In the genomic region with DNA sequence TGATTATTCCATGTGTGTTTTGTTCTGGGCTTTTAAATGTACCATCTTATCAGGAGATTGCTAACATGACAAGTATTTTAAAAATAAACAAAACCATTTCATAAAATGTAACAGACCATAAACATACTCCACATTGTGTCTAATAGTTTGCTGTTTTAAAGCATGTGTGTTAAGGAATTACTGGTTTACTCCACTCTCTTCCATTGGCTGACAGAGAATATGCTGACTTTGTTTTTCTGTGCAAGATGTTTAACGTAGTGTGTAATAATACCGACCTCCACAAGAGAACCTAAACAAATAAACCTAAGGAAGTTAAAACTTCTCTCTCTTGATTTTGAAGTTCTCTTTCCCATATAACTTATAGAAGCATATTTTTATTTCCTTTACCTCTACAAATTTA, we compare ENCODE assay signal across 22 cellular contexts. TPM values are rescaled to one million over a fixed set of nuclear protein-coding genes. Genes with fewer than 3 reads are reported as not detected.
A peak's percentile ranks its signal among the peaks of the same experiment; 100 is the strongest.
DNase-seq lines count a peak whose midpoint lies in the region; ATAC-seq, FAIRE-seq and TF ChIP-seq lines count a peak whose summit lies in the region.
"Had no signal": no experiment of that assay in that cellular context is flagged by ENCODE, and none has a peak within 500 bp of the region (broad histone marks: within the 10 kb centered on the region; RNA-seq: fewer than 3 reads in every experiment).

No MANE protein-coding gene starts in this region.

- TF ChIP-seq EP300 in K562 (IDR thresholded peaks at IDR 0.05; ENCODE audit: low read length), result no peak

- H3K9ac ChIP-seq in IMR-90 (ENCODE audit: low read depth, low read length), result no peak overlapping the region
- no peak overlapping the region for H3K9ac ChIP-seq in K562 (ENCODE audit: insufficient read depth in 1 of 2, low read depth in 2 of 2, low read length in 2 of 2)

- TF ChIP-seq CTCF in IMR-90 (conservative IDR thresholded peaks at IDR 0.05; ENCODE audit: low read depth, low read length) (no peak), K562 (IDR thresholded peaks at IDR 0.05 in 2 of 3, conservative IDR thresholded peaks at IDR 0.05 in 1 of 3; ENCODE audit: insufficient read depth in 2 of 3, low read depth in 1 of 3, low read length in 3 of 3) (no peak), kidney epithelial cell (IDR thresholded peaks at IDR 0.05; ENCODE audit: insufficient read depth, low read length, poor library complexity, severe bottlenecking) (no peak), uterus (IDR thresholded peaks at IDR 0.05) (no peak)

- TF ChIP-seq POLR2A in IMR-90 (IDR thresholded peaks at IDR 0.05; ENCODE audit: low read depth, low read length) (no peak), K562 (conservative IDR thresholded peaks at IDR 0.05) (no peak), uterus (IDR thresholded peaks at IDR 0.05) (no peak)

- H3K4me1 ChIP-seq in IMR-90 (ENCODE audit: control insufficient read depth, insufficient read depth, low read length), result peaks cover 5% of the 10 kb centered on the region
- H3K4me1 ChIP-seq in K562 (replicated peaks in 1 of 2; ENCODE audit: control insufficient read depth in 2 of 2, insufficient read depth in 2 of 2, low read length in 2 of 2), result peaks cover 5 to 14% of the 10 kb centered on the region in 2 experiments; a peak in 3 of 5 replicates
- peaks cover 5 to 22% of the 10 kb centered on the region in 2 donors for H3K4me1 ChIP-seq in uterus
- H3K4me1 ChIP-seq: prostate gland had no signal

- H3K14ac ChIP-seq in IMR-90 (replicated peaks; ENCODE audit: low read depth, low read length), result no peak overlapping the region

- no peaks in the 10 kb centered on the region for H4K20me1 ChIP-seq in IMR-90 (ENCODE audit: insufficient read depth, low read length)
- no peaks in the 10 kb centered on the region for H4K20me1 ChIP-seq in K562 (replicated peaks; ENCODE audit: control insufficient read depth, insufficient read depth, low read length)

- H2BK15ac ChIP-seq in IMR-90 (ENCODE audit: low read depth, low read length), result no peak overlapping the region

- WGBS in IMR-90 (ENCODE audit: extremely low coverage in 2 of 2, insufficient read length in 1 of 2), 2 experiments, result no CpG with 5 or more reads among the region's 2 CpGs
- WGBS in K562 (ENCODE audit: insufficient coverage, low coverage, missing lambda C conversion rate), result 0% methylated on average over 2 of the region's 2 CpGs

- H2BK20ac ChIP-seq in IMR-90 (ENCODE audit: low read depth, low read length), result no peak overlapping the region

- dilution Hi-C loops in IMR-90 (cut with HindIII; ENCODE audit: low sequenced_read_pairs, unreplicated experiment), result no loop called here

- H3K4ac ChIP-seq in IMR-90 (ENCODE audit: low read depth, low read length), result no peak overlapping the region

- H3K4me3 ChIP-seq in IMR-90 (ENCODE audit: insufficient read depth, low read depth, low read length) (no peak overlapping the region), K562 (no peak overlapping the region), kidney epithelial cell (ENCODE audit: low read depth, low read length) (peak overlapping the region; percentile 19), uterus (no peak overlapping the region)
- H3K4me3 ChIP-seq: body of pancreas, coronary artery, MG63, prostate gland, vagina had no signal

- no peak for FAIRE-seq in K562 (lab: Jason Lieb, UNC)
- FAIRE-seq: H1 had no signal

- H3K27ac ChIP-seq in IMR-90 (ENCODE audit: insufficient read depth, low read length), result no peak overlapping the region
- no peak overlapping the region for H3K27ac ChIP-seq in K562 (ENCODE audit: extremely low read depth, low read depth, low read length)
- peak overlapping the region; percentile 92 to 93 for H3K27ac ChIP-seq in uterus
- H3K27ac ChIP-seq: prostate gland, vagina had no signal

- peak; percentile 77 for DNase-seq in IMR-90
- no peak for DNase-seq in K562 (ENCODE audit: extremely low read depth in 1 of 4, low spot score in 3 of 4)
- no peak for DNase-seq in kidney epithelial cell (ENCODE audit: low read depth)
- DNase-seq in uterus, result no peak
- DNase-seq in HPDE6-E6E7 (ENCODE audit: extremely low spot score), result no peak
- DNase-seq in NCI-H2171 (lab: John Stamatoyannopoulos, UW), result no peak
- no peak for DNase-seq in CD1c-positive myeloid dendritic cell (ENCODE audit: extremely low spot score)
- DNase-seq: activated B cell treated with CpG ODN at 0.5 μM for 24 hours; activated CD4-positive, alpha-beta T cell treated with anti-CD3 and anti-CD28 coated beads, Interleukin-2, amount 50 U/mL, for 4 hours; activated CD8-positive, alpha-beta memory T cell treated with anti-CD3 and anti-CD28 coated beads, Interleukin-2, amount 50 U/mL, for 4 hours; body of pancreas; immature natural killer cell; MG63; NCI-H1436; NCI-H526; T-helper 9 cell had no signal

- in situ Hi-C loops in IMR-90 (cut with MboI; ENCODE audit: low sequenced_read_pairs), result no loop called here
- in situ Hi-C loops in K562 (cut with MboI), result no loop called here

- H3K9me3 ChIP-seq in IMR-90 (ENCODE audit: control insufficient read depth, insufficient read depth, low read length), result no peaks in the 10 kb centered on the region
- no peaks in the 10 kb centered on the region for H3K9me3 ChIP-seq in K562 (replicated peaks; ENCODE audit: control insufficient read depth, insufficient read depth, low read depth, low read length)
- no peaks in the 10 kb centered on the region for H3K9me3 ChIP-seq in uterus
- H3K9me3 ChIP-seq: body of pancreas, prostate gland, vagina had no signal

- H3K56ac ChIP-seq in IMR-90 (ENCODE audit: extremely low read depth, insufficient read depth, low read length), result no peak overlapping the region

- no peaks in the 10 kb centered on the region for H3K27me3 ChIP-seq in IMR-90 (ENCODE audit: control insufficient read depth, insufficient read depth, low read length)
- peaks cover 19 to 27% of the 10 kb centered on the region in 2 experiments for H3K27me3 ChIP-seq in K562 (ENCODE audit: control insufficient read depth in 2 of 2, insufficient read depth in 2 of 2, low read length in 2 of 2)
- no peaks in the 10 kb centered on the region for H3K27me3 ChIP-seq in kidney epithelial cell (ENCODE audit: control insufficient read depth, insufficient read depth, low read length)
- H3K27me3 ChIP-seq in uterus, result no peaks in the 10 kb centered on the region
- H3K27me3 ChIP-seq: body of pancreas, MG63, vagina had no signal

- no peak overlapping the region for H2BK120ac ChIP-seq in IMR-90 (ENCODE audit: low read depth, low read length)

- H3K9me1 ChIP-seq in IMR-90 (ENCODE audit: insufficient read depth, low read length) (no peaks in the 10 kb centered on the region), K562 (ENCODE audit: control insufficient read depth, insufficient read depth, low read length) (no peaks in the 10 kb centered on the region)

- H3K36me3 ChIP-seq in IMR-90 (ENCODE audit: control insufficient read depth, insufficient read depth, low read length), result no peaks in the 10 kb centered on the region
- H3K36me3 ChIP-seq in K562 (ENCODE audit: control insufficient read depth, insufficient read depth, low read length), result no peaks in the 10 kb centered on the region
- H3K36me3 ChIP-seq in kidney epithelial cell (ENCODE audit: control insufficient read depth, insufficient read depth, low read length), result no peaks in the 10 kb centered on the region
- peaks cover 0 to under 1% of the 10 kb centered on the region in 2 donors for H3K36me3 ChIP-seq in uterus
- H3K36me3 ChIP-seq: MG63, prostate gland, vagina had no signal

- H2AFZ ChIP-seq in IMR-90 (replicated peaks; ENCODE audit: low read length, poor library complexity) (no peak overlapping the region), K562 (ENCODE audit: low read depth, low read length) (no peak overlapping the region)

- no peaks in the 10 kb centered on the region for H3K79me2 ChIP-seq in K562 (ENCODE audit: control insufficient read depth, insufficient read depth, low read length)

- H3K79me1 ChIP-seq in IMR-90 (ENCODE audit: low read depth in 1 of 2, low read length in 2 of 2), result no peaks in the 10 kb centered on the region

- H2AK5ac ChIP-seq in IMR-90 (ENCODE audit: low read depth, low read length), result no peak overlapping the region

- H3K18ac ChIP-seq in IMR-90 (ENCODE audit: low read depth, low read length), result no peak overlapping the region

- no peak overlapping the region for H2AK9ac ChIP-seq in IMR-90 (replicated peaks; ENCODE audit: low read depth, low read length, poor library complexity)

- no peak overlapping the region for H4K8ac ChIP-seq in IMR-90 (ENCODE audit: low read depth in 2 of 2, low read length in 2 of 2)

- H3K23ac ChIP-seq in IMR-90 (ENCODE audit: low read depth, low read length), result no peak overlapping the region

- H4K91ac ChIP-seq in IMR-90 (ENCODE audit: insufficient read depth, low read depth, low read length), result no peak overlapping the region

- peak; percentile 96 for ATAC-seq in IMR-90 (ENCODE audit: low read depth)
- no peak for ATAC-seq in K562
- ATAC-seq: activated naive CD4-positive, alpha-beta T cell treated with anti-CD3 and anti-CD28 coated beads, Interleukin-2, amount 50 U/mL, for 72 hours; activated T-helper 17 cell treated with anti-CD3 and anti-CD28 coated beads, Interleukin-2, amount 50 U/mL, for 72 hours; body of pancreas had no signal

- H4K5ac ChIP-seq in IMR-90 (ENCODE audit: low read depth, low read length), result no peak overlapping the region

- BruUV-seq in IMR-90 (replicated peaks; lab: Mats Ljungman, UMichigan) (no TSS peak), K562 (replicated peaks; lab: Mats Ljungman, UMichigan) (no TSS peak)

- CTCF ChIA-PET in IMR-90 (lab: Yijun Ruan, JAX) (interaction anchor here (1.6 kb wide), 1 partner anchor 22 kb away, joined by 4 read pairs; no protein-coding TSS in a partner anchor), K562 (lab: Yijun Ruan, JAX; ENCODE audit: low intra/inter-chr PET ratio) (no interaction called here)

- H3K4me2 ChIP-seq in IMR-90 (ENCODE audit: low read depth, low read length) (peak overlapping the region; percentile 62; the same call in 1 of the 2 replicates), K562 (ENCODE audit: insufficient read depth, low read length) (no peak overlapping the region)

- TF ChIP-seq RAD21 in IMR-90 (IDR thresholded peaks at IDR 0.05; ENCODE audit: low read length) (no peak), K562 (CRISPR knock-in tag; conservative IDR thresholded peaks at IDR 0.05 in 1 of 2, IDR thresholded peaks at IDR 0.05 in 1 of 2) (no peak)

- POLR2A ChIA-PET in IMR-90 (lab: Charles Lee; ENCODE audit: unreplicated experiment), result no interaction called here
- POLR2A ChIA-PET in K562 (lab: Yijun Ruan, JAX), result no interaction called here

- intact Hi-C loops in IMR-90 (cut with micrococcal nuclease) (loop anchor here (10.0 kb wide), 1 partner anchor 361 kb away; no protein-coding TSS in a partner anchor), K562 (cut with micrococcal nuclease) (no loop called here), uterus (cut with DNase I; ENCODE audit: low total_unique reads) (no loop called here)

- H2BK5ac ChIP-seq in IMR-90 (ENCODE audit: low read depth, low read length, poor library complexity, severe bottlenecking), result no peak overlapping the region

RNA-seq across cellular contexts. Expression of a gene that starts 17.0 kb away (rescaled TPM):
- 15.2 and 21.9 TPM in 2 replicates for total RNA-seq in IMR-90 (2012; rRNA removed)
- 25.3 and 30.2 TPM in 2 replicates for polyA plus RNA-seq in IMR-90 (2012; rRNA removed)
- 11.8 and 21.2 TPM in 2 replicates for polyA plus RNA-seq in IMR-90 (2012; cell fraction: cytosol; rRNA removed)
- 32.2 and 46.9 TPM in 2 replicates for polyA plus RNA-seq in IMR-90 (2012; cell fraction: nucleus; rRNA removed; ENCODE audit: low replicate concordance)
- 46.2 and 62.9 TPM in 2 replicates for total RNA-seq in K562 (2011; cell fraction: chromatin; rRNA removed; ENCODE audit: low replicate concordance)
- total RNA-seq in K562 (2011; cell fraction: nucleolus; rRNA removed), result 25.7 and 27.0 TPM in 2 replicates
- 33.0 and 41.0 TPM in 2 replicates for total RNA-seq in K562 (2011; cell fraction: nucleoplasm; rRNA removed)
- 12.8 and 12.9 TPM in 2 replicates for total RNA-seq in K562 (2014; rRNA removed)
- total RNA-seq in K562 (2014; rRNA removed; fragmentation: Illumina TruSeq; extraction: Trizol), result 19.6 and 23.4 TPM in 2 replicates
- 19.4 and 19.9 TPM in 2 replicates for total RNA-seq in K562 (2015; rRNA removed; fragmentation: Illumina TruSeq; extraction: Trizol)
- total RNA-seq in K562 (2021), result 18.4 and 21.3 TPM in 2 replicates
- 21.1 and 28.3 TPM in 2 replicates for polyA plus RNA-seq in K562 (2011; rRNA removed)
- 12.3 and 19.7 TPM in 2 replicates for polyA plus RNA-seq in K562 (2011; cell fraction: cytosol; rRNA removed)
- polyA plus RNA-seq in K562 (2011; cell fraction: nucleus; rRNA removed), result 36.1 and 37.8 TPM in 2 replicates
- polyA plus RNA-seq in K562 (2012), result 19.3 and 26.1 TPM in 2 replicates
- polyA plus RNA-seq in K562 (2014; fragmentation: Illumina TruSeq; extraction: Trizol), result 19.2 and 21.8 TPM in 2 replicates
- 10 to 100 TPM; 54.5 to 55.9 TPM for polyA plus RNA-seq in K562 (2014; fragmentation: Nextera tagmentation; extraction: Ambion mirVana)
- polyA plus RNA-seq in K562 (2014; rRNA removed), result 17.5 and 30.7 TPM in 2 replicates
- polyA minus RNA-seq in K562 (2011; rRNA and poly(A)+ RNA removed), result 20.6 and 22.0 TPM in 2 replicates
- 6.6 and 9.2 TPM in 2 replicates for polyA minus RNA-seq in K562 (2011; cell fraction: cytosol; rRNA and poly(A)+ RNA removed)
- 12.8 and 15.7 TPM in 2 replicates for polyA minus RNA-seq in K562 (2011; cell fraction: nucleus; rRNA and poly(A)+ RNA removed)
- 33.6 and 37.1 TPM in 2 replicates for total RNA-seq in kidney epithelial cell
- 10 to 100 TPM; 10.8 to 49.7 (median 34.3) TPM for total RNA-seq in uterus

Comparison
In these comparisons a context has a peak if more than half of its experiments do, and no peak if none do; other contexts are left out.
1. H3K27ac ChIP-seq: peak in uterus (2 of 2); none in IMR-90 (single experiment) and K562 (single experiment).